8 cellular contexts compared by ENCODE assay signal in the genomic region with DNA sequence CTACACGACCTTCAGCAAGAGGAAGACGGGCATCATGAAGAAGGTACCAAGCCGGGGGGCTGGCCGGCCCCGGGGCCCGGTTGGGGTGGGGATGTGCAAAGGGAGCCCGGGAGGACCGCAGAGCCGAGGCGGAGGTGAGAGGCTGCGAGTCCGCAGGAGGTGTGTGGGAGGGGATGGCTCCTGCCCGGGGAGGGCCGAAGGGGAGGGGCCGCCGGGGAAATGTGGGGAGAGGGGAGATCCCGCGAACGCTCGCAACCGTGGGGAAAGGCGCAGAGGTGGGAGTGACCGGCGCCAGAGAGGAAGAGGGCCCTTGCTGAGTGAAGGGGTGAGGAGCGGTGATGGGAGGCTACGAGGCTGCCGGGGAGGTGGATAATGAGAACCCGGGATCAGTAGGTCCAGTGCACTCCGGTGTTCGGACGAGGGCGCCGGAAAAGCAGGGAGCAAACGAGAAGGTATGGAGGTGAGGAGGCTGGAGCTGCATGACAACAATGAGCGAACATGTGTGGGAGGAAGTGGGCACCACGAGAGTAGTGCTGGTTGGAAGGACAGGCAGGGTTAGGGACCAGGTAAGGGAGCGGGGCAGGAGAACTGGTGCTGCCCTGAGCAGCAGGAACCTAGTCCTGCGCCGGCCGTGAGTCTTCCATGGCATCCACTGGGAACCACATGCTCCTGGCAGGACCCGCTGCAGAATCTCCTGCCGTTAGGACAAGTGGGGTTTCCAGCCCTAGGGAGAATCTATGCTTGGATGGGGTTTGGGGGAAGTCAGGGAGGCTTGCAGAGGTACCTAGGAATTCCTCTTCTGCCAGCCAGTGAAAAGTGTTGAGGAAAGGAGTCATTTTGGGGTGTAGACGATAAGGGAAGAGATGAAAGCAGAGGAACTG. TPM values are rescaled to one million over a fixed set of nuclear protein-coding genes. Genes with fewer than 3 reads are reported as not detected.
DNase-seq lines count a peak whose midpoint lies in the region; ATAC-seq and TF ChIP-seq lines count a peak whose summit lies in the region.

No MANE protein-coding gene starts in this region.

- H3K9ac ChIP-seq in Loucy (ENCODE audit: low read depth, low read length, poor library complexity, severe bottlenecking): peak overlapping the region; percentile 93

- 0 out of 2 replicates have a peak, but pooled peaks cover 4% of the 10 kb centered on the region for H3F3A ChIP-seq in Loucy (ENCODE audit: low read depth)

- H3K4me2 ChIP-seq in Loucy (ENCODE audit: low read depth, low read length, poor library complexity, severe bottlenecking): peak overlapping the region; percentile 92

- H3K27ac ChIP-seq in right lobe of liver: peak overlapping the region; percentile 97 to 100 (median 99)

- H3K9me3 ChIP-seq in Loucy (ENCODE audit: insufficient read depth, low read depth, low read length): no peaks in the 10 kb centered on the region
- H3K9me3 ChIP-seq in right lobe of liver: no peaks in the 10 kb centered on the region

- peaks cover 51% of the 10 kb centered on the region for H3K79me2 ChIP-seq in Loucy (ENCODE audit: insufficient read depth, low read length)

- TF ChIP-seq CTCF in Loucy (conservative IDR thresholded peaks at IDR 0.05; ENCODE audit: low read length): no peak
- no peak for TF ChIP-seq CTCF in choroid plexus epithelial cell (conservative IDR thresholded peaks at IDR 0.05; ENCODE audit: low read depth, low read length)
- no peak for TF ChIP-seq CTCF in right lobe of liver (IDR thresholded peaks at IDR 0.05)

- H3K4me1 ChIP-seq in Loucy (ENCODE audit: insufficient read depth, low read length, poor library complexity, severe bottlenecking) (peaks cover 39% of the 10 kb centered on the region), right lobe of liver (peaks cover 0 to 19% (median 7%) of the 10 kb centered on the region in 4 donors)

- DNase-seq in DMS79 (lab: John Stamatoyannopoulos, UW) (peak; percentile 8), choroid plexus epithelial cell (ENCODE audit: low read depth) (peak; percentile 38), right lobe of liver (peak; percentile 71 to 79 (median 74))
- DNase-seq in activated CD4-positive, CD25-positive, alpha-beta regulatory T cell treated with anti-CD3 and anti-CD28 coated beads, Interleukin-2, amount 50 U/mL, for 72 hours: peak; percentile 71
- DNase-seq in stimulated activated CD4-positive, alpha-beta T cell treated with anti-CD3 and anti-CD28 coated beads, Interleukin-4, amount 100 ng/mL, for 24 hours: peak; percentile 56

- no peaks in the 10 kb centered on the region for H3K9me2 ChIP-seq in Loucy (replicated peaks; ENCODE audit: low read depth, low read length)

- H4K20me1 ChIP-seq in Loucy (ENCODE audit: insufficient read depth, low read length, poor library complexity, severe bottlenecking): peaks cover 44% of the 10 kb centered on the region

- H2AFZ ChIP-seq in Loucy (ENCODE audit: low read length): no peak overlapping the region; the same call in 1 of the 2 replicates

- no peaks in the 10 kb centered on the region for H3K27me3 ChIP-seq in Loucy (ENCODE audit: insufficient read depth, low read length, poor library complexity, severe bottlenecking)
- H3K27me3 ChIP-seq in right lobe of liver: no peaks in the 10 kb centered on the region

- peak in 1 of 4 donors; percentile 0 for ATAC-seq in right lobe of liver
- no peak for ATAC-seq in GM18858 (IDR thresholded peaks at IDR 0.05; ENCODE audit: unreplicated experiment)
- no peak for ATAC-seq in GM19395 (IDR thresholded peaks at IDR 0.05; ENCODE audit: unreplicated experiment)

- intact Hi-C loops in right lobe of liver (cut with DNase I): no loop called here

- H3K4me3 ChIP-seq in Loucy (ENCODE audit: low read length, poor library complexity, severe bottlenecking) (peak overlapping the region; percentile 84), choroid plexus epithelial cell (ENCODE audit: low read depth, low read length) (peak overlapping the region; percentile 88), right lobe of liver (peak overlapping the region; percentile 88 to 98 (median 90))

- WGBS in right lobe of liver (ENCODE audit: insufficient coverage, low coverage, low lambda C conversion rate, missing lambda C conversion rate): 2% methylated on average over 43 of the region's 43 CpGs

- H3K36me3 ChIP-seq in Loucy (ENCODE audit: insufficient read depth, low read length) (peaks cover 22% of the 10 kb centered on the region; the same call in 1 of the 2 replicates), right lobe of liver (peaks cover 6 to 26% (median 13%) of the 10 kb centered on the region in 4 donors)

- peak; percentile 41 for TF ChIP-seq POLR2A in right lobe of liver (IDR thresholded peaks at IDR 0.05)

RNA-seq across cellular contexts. Expression of a gene that starts 1.3 kb away (rescaled TPM):
- total RNA-seq in right lobe of liver: 10 to 100 TPM in 4 of 6 experiments, 1 to 10 TPM in 2; 4.9 to 17.0 (median 11.3) TPM

RNA-seq across cellular contexts. Expression of a gene that starts 9.6 kb away (rescaled TPM):
- 10 to 100 TPM; 14.4 to 17.7 (median 15.2) TPM for total RNA-seq in right lobe of liver

RNA-seq across cellular contexts. Expression of a gene that starts 56.9 kb away (rescaled TPM):
- total RNA-seq in right lobe of liver: 100 to 1,000 TPM in 2 of 6 experiments, 10 to 100 TPM in 4; 50.7 to 107 (median 62.4) TPM

Comparison
In these comparisons a context has a peak if more than half of its experiments do, and no peak if none do; other contexts are left out.
1. DNase-seq: peak in every context shown above with its lines; median percentile 74 in right lobe of liver; 71 in activated CD4-positive, CD25-positive, alpha-beta regulatory T cell treated with anti-CD3 and anti-CD28 coated beads, Interleukin-2, amount 50 U/mL, for 72 hours; 56 in stimulated activated CD4-positive, alpha-beta T cell treated with anti-CD3 and anti-CD28 coated beads, Interleukin-4, amount 100 ng/mL, for 24 hours; 38 in choroid plexus epithelial cell; 8 in DMS79.